ENCODE assay signal across 1 cellular context in the genomic region with DNA sequence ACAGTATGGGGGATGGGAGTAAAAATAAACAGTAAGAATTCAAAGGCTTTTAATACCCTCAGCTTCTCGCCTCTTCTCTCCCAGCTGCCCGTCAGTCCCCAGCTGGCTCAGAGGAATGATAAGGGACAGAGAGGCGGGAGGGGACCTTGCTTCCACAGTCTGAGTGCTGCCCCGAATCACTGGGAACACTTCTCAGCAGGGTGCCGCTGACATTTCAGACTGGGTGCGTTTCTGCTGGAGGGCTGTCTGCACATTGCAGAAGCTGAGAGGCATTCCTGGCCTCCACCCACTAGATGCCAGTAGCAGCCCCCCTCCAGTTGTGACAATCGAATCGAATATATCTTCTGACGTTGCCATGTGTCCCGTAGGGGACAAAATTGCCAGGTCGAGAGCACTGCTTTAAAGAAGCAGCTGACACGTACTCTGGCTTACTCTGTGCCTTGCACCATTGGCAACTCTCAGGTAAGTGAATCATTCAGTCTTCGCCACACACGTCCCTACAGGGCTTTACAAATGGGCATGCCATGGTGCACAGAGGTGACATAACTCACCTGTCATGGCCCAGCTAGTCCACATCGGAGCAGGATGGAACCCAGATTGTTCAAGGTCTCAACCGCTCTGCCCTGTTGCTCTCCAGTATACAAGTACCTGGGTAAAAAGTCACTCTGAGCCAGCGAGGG.
A peak's percentile ranks its signal among the peaks of the same experiment; 100 is the strongest.
TF ChIP-seq lines count a peak whose summit lies in the region.

No MANE protein-coding gene starts in this region.

TF ChIP-seq in HEK293, 187 proteins besides CTCF, POLR2A, EP300 and RAD21 (continued from another document):
- TF ChIP-seq ZNF610 (tag by site-specific recombination; IDR thresholded peaks at IDR 0.05; ENCODE audit: borderline replicate concordance) (no peak), ZNF10 (tag by site-specific recombination; IDR thresholded peaks at IDR 0.05) (no peak), ZEB2 (tag by site-specific recombination; IDR thresholded peaks at IDR 0.05) (0 out of 2 replicates have a peak, but pooled peaks have one; percentile 39), ZNF433 (tag by site-specific recombination; IDR thresholded peaks at IDR 0.05; ENCODE audit: low read depth) (no peak), ZFP37 (tag by site-specific recombination; IDR thresholded peaks at IDR 0.05) (no peak), ZNF155 (tag by site-specific recombination; IDR thresholded peaks at IDR 0.05) (no peak), ZNF791 (tag by site-specific recombination; IDR thresholded peaks at IDR 0.05) (no peak), ZNF211 (tag by site-specific recombination; IDR thresholded peaks at IDR 0.05; ENCODE audit: low read depth) (no peak), ZNF23 (tag by site-specific recombination; IDR thresholded peaks at IDR 0.05; ENCODE audit: borderline replicate concordance) (no peak), ZBTB48 (tag by site-specific recombination; IDR thresholded peaks at IDR 0.05) (peak; percentile 32; the same call in 1 of the 2 replicates), ZNF112 (tag by site-specific recombination; IDR thresholded peaks at IDR 0.05) (no peak), ZNF394 (tag by site-specific recombination; IDR thresholded peaks at IDR 0.05; ENCODE audit: borderline replicate concordance) (0 out of 2 replicates have a peak, but pooled peaks have one; percentile 46), TCF7L2 (IDR thresholded peaks at IDR 0.05; ENCODE audit: borderline replicate concordance, low read depth, low read length) (peak; percentile 18; the same call in 1 of the 2 replicates)
- TF ChIP-seq, protein P1, sequence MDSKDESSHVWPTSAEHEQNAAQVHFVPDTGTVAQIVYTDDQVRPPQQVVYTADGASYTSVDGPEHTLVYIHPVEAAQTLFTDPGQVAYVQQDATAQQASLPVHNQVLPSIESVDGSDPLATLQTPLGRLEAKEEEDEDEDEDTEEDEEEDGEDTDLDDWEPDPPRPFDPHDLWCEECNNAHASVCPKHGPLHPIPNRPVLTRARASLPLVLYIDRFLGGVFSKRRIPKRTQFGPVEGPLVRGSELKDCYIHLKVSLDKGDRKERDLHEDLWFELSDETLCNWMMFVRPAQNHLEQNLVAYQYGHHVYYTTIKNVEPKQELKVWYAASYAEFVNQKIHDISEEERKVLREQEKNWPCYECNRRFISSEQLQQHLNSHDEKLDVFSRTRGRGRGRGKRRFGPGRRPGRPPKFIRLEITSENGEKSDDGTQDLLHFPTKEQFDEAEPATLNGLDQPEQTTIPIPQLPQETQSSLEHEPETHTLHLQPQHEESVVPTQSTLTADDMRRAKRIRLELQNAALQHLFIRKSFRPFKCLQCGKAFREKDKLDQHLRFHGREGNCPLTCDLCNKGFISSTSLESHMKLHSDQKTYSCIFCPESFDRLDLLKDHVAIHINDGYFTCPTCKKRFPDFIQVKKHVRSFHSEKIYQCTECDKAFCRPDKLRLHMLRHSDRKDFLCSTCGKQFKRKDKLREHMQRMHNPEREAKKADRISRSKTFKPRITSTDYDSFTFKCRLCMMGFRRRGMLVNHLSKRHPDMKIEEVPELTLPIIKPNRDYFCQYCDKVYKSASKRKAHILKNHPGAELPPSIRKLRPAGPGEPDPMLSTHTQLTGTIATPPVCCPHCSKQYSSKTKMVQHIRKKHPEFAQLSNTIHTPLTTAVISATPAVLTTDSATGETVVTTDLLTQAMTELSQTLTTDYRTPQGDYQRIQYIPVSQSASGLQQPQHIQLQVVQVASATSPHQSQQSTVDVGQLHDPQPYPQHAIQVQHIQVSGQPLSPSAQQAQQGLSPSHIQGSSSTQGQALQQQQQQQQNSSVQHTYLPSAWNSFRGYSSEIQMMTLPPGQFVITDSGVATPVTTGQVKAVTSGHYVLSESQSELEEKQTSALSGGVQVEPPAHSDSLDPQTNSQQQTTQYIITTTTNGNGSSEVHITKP (tag by site-specific recombination; IDR thresholded peaks at IDR 0.05) = 0 out of 2 replicates have a peak, but pooled peaks have one; percentile 21
- TF ChIP-seq, protein P2, sequence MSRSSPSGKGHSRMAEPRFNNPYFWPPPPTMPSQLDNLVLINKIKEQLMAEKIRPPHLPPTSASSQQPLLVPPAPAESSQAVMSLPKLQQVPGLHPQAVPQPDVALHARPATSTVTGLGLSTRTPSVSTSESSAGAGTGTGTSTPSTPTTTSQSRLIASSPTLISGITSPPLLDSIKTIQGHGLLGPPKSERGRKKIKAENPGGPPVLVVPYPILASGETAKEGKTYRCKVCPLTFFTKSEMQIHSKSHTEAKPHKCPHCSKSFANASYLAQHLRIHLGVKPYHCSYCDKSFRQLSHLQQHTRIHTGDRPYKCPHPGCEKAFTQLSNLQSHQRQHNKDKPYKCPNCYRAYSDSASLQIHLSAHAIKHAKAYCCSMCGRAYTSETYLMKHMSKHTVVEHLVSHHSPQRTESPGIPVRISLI (tag by site-specific recombination; IDR thresholded peaks at IDR 0.05) = no peak
- TF ChIP-seq, protein P3, sequence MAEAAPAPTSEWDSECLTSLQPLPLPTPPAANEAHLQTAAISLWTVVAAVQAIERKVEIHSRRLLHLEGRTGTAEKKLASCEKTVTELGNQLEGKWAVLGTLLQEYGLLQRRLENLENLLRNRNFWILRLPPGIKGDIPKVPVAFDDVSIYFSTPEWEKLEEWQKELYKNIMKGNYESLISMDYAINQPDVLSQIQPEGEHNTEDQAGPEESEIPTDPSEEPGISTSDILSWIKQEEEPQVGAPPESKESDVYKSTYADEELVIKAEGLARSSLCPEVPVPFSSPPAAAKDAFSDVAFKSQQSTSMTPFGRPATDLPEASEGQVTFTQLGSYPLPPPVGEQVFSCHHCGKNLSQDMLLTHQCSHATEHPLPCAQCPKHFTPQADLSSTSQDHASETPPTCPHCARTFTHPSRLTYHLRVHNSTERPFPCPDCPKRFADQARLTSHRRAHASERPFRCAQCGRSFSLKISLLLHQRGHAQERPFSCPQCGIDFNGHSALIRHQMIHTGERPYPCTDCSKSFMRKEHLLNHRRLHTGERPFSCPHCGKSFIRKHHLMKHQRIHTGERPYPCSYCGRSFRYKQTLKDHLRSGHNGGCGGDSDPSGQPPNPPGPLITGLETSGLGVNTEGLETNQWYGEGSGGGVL (tag by site-specific recombination; IDR thresholded peaks at IDR 0.05) = no peak
- TF ChIP-seq, protein P4, sequence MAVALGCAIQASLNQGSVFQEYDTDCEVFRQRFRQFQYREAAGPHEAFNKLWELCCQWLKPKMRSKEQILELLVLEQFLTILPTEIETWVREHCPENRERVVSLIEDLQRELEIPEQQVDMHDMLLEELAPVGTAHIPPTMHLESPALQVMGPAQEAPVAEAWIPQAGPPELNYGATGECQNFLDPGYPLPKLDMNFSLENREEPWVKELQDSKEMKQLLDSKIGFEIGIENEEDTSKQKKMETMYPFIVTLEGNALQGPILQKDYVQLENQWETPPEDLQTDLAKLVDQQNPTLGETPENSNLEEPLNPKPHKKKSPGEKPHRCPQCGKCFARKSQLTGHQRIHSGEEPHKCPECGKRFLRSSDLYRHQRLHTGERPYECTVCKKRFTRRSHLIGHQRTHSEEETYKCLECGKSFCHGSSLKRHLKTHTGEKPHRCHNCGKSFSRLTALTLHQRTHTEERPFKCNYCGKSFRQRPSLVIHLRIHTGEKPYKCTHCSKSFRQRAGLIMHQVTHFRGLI (tag by site-specific recombination; IDR thresholded peaks at IDR 0.05) = no peak
